ENCODE assay signal across 15 cellular contexts in genomic region chr6:36210157-36210556, GRCh38. TPM values are rescaled to one million over a fixed set of nuclear protein-coding genes. Genes with fewer than 3 reads are reported as not detected.
DNase-seq lines count a peak whose midpoint lies in the region; ATAC-seq and TF ChIP-seq lines count a peak whose summit lies in the region.
"Had no signal": no experiment of that assay in that cellular context is flagged by ENCODE, and none has a peak within 500 bp of the region (broad histone marks: within the 10 kb centered on the region; RNA-seq: fewer than 3 reads in every experiment).

No MANE protein-coding gene starts in this region.

- no peaks in the 10 kb centered on the region for H3K9me3 Mint-ChIP-seq in endodermal cell
- H3K9me3 Mint-ChIP-seq: CD4-positive, alpha-beta T cell; GM23338; IgD-negative memory B cell had no signal

- H3K4me1 ChIP-seq in colonic mucosa (peaks cover 18% of the 10 kb centered on the region), endodermal cell (ENCODE audit: control insufficient read depth, insufficient read depth, low read length) (no peaks in the 10 kb centered on the region), mucosa of rectum (ENCODE audit: control insufficient read depth in 2 of 2, insufficient read depth in 2 of 2, low read length in 2 of 2) (peaks cover 20 to 33% of the 10 kb centered on the region in 2 donors), transverse colon (peaks cover 0 to 55% (median 21%) of the 10 kb centered on the region in 4 donors)
- H3K4me1 ChIP-seq: Caco-2 had no signal

- H3K36me3 ChIP-seq in colonic mucosa (peaks cover 18% of the 10 kb centered on the region), endodermal cell (ENCODE audit: control insufficient read depth, insufficient read depth, low read length) (peaks cover 96% of the 10 kb centered on the region), mucosa of rectum (ENCODE audit: control insufficient read depth in 2 of 2, insufficient read depth in 2 of 2, low read length in 2 of 2) (peaks cover 67 to 80% of the 10 kb centered on the region in 2 donors), transverse colon (peaks cover 0 to 66% (median 20%) of the 10 kb centered on the region in 4 donors)

- no peak overlapping the region for H3K4me3 Mint-ChIP-seq in endodermal cell
- H3K4me3 Mint-ChIP-seq: CD4-positive, alpha-beta T cell; GM23338 had no signal

- intact Hi-C loops in colonic mucosa (cut with DNase I) (no loop called here), transverse colon (cut with DNase I; ENCODE audit: low total_unique reads) (no loop called here)

- H3K27me3 Mint-ChIP-seq in endodermal cell (ENCODE audit: insufficient read depth), result no peaks in the 10 kb centered on the region
- H3K27me3 Mint-ChIP-seq: CD4-positive, alpha-beta T cell; IgD-negative memory B cell had no signal

- peak overlapping the region; percentile 1 for H3K4me3 ChIP-seq in colonic mucosa
- H3K4me3 ChIP-seq in endodermal cell (ENCODE audit: low read length), result no peak overlapping the region
- peak overlapping the region; percentile 43 to 55 for H3K4me3 ChIP-seq in mucosa of rectum (ENCODE audit: low read length in 2 of 2)
- peak overlapping the region in 2 of 4 donors; percentile 16 to 26 for H3K4me3 ChIP-seq in transverse colon
- H3K4me3 ChIP-seq: GM23338 had no signal

- H3K9ac ChIP-seq in colonic mucosa (ENCODE audit: low read depth in 2 of 2, low read length in 2 of 2) (peak overlapping the region in 1 of 2 donors; percentile 72), endodermal cell (ENCODE audit: extremely low read depth, low read length, poor library complexity, severe bottlenecking) (no peak overlapping the region), mucosa of rectum (ENCODE audit: low read depth in 1 of 2, low read length in 2 of 2) (peak overlapping the region; percentile 42 to 69)

- peak; percentile 82 for DNase-seq in colonic mucosa
- DNase-seq in endodermal cell, result no peak
- DNase-seq in transverse colon, result peak; percentile 79
- DNase-seq in left lobe of liver (ENCODE audit: low spot score), result no peak
- no peak for DNase-seq in NAMALWA (ENCODE audit: low spot score)
- DNase-seq in SW 1271 (lab: John Stamatoyannopoulos, UW), result no peak
- DNase-seq: ACHN; Caco-2; CD4-positive, alpha-beta T cell; HCEC 1CT had no signal

- no peak for TF ChIP-seq CTCF in colonic mucosa (IDR thresholded peaks at IDR 0.05)
- no peak for TF ChIP-seq CTCF in endodermal cell (conservative IDR thresholded peaks at IDR 0.05)
- no peak for TF ChIP-seq CTCF in transverse colon (IDR thresholded peaks at IDR 0.05)

- H3K27ac Mint-ChIP-seq in endodermal cell, result peak overlapping the region; percentile 55
- H3K27ac Mint-ChIP-seq: CD4-positive, alpha-beta T cell; GM23338; IgD-negative memory B cell had no signal

- peaks cover 11% of the 10 kb centered on the region for H3K4me1 Mint-ChIP-seq in endodermal cell
- H3K4me1 Mint-ChIP-seq: GM23338 had no signal

- H3K27ac ChIP-seq in colonic mucosa (peak overlapping the region; percentile 67), endodermal cell (ENCODE audit: low read depth, low read length) (no peak overlapping the region), mucosa of rectum (ENCODE audit: low read depth in 2 of 2, low read length in 2 of 2) (peak overlapping the region; percentile 86 to 92), transverse colon (peak overlapping the region; percentile 74 to 87 (median 86))
- H3K27ac ChIP-seq: C4-2B had no signal

- peak; percentile 10 for TF ChIP-seq POLR2A in transverse colon (IDR thresholded peaks at IDR 0.05)

- no peaks in the 10 kb centered on the region for H3K9me3 ChIP-seq in colonic mucosa
- no peaks in the 10 kb centered on the region for H3K9me3 ChIP-seq in endodermal cell (ENCODE audit: control insufficient read depth, low read length)
- H3K9me3 ChIP-seq in mucosa of rectum (ENCODE audit: control insufficient read depth in 2 of 2, low read length in 2 of 2), result no peaks in the 10 kb centered on the region
- H3K9me3 ChIP-seq in transverse colon, result no peaks in the 10 kb centered on the region
- H3K9me3 ChIP-seq: Caco-2 had no signal

- in situ Hi-C loops in transverse colon (cut with MboI; ENCODE audit: low pct_ligation_motif_present in 1 of 4, low pct_unique_long_range_greater_than_20kb in 1 of 4, low sequenced_read_pairs in 3 of 4), result no loop called here

- H3K27me3 ChIP-seq in colonic mucosa (no peaks in the 10 kb centered on the region), endodermal cell (ENCODE audit: control insufficient read depth, insufficient read depth, low read length, poor library complexity, severe bottlenecking) (no peaks in the 10 kb centered on the region), mucosa of rectum (ENCODE audit: control insufficient read depth in 2 of 2, insufficient read depth in 2 of 2, low read length in 2 of 2) (no peaks in the 10 kb centered on the region), transverse colon (no peaks in the 10 kb centered on the region)

- TF ChIP-seq EP300 in transverse colon (IDR thresholded peaks at IDR 0.05; ENCODE audit: low read depth), result no peak

- 95 to 96% methylated on average over 13 to 14 of the region's 14 CpGs for WGBS in endodermal cell (ENCODE audit: insufficient coverage in 1 of 2, insufficient read length in 1 of 2), 2 experiments
- WGBS in transverse colon (ENCODE audit: low coverage in 1 of 2), 2 donors, result 60 to 65% methylated on average over 4 to 14 of the region's 14 CpGs

- no peak for ATAC-seq in left lobe of liver
- ATAC-seq: GM23338 had no signal

- peaks cover 90% of the 10 kb centered on the region for H3K36me3 Mint-ChIP-seq in endodermal cell (ENCODE audit: low read depth)

RNA-seq across cellular contexts. Expression of gene BRPF3, which starts 13.6 kb away (rescaled TPM):
- 10 to 100 TPM; 61.3 to 68.2 TPM for total RNA-seq in colonic mucosa
- 10 to 100 TPM; 30.4 to 46.8 TPM for total RNA-seq in endodermal cell
- polyA plus RNA-seq in endodermal cell (2013, experiment 1 of 2), result 31.8 TPM
- 29.9 TPM for polyA plus RNA-seq in endodermal cell (2013, experiment 2 of 2)
- 100 to 1,000 TPM in 2 of 4 donors, 10 to 100 TPM in 2; 74.8 to 209 (median 90.6) TPM for total RNA-seq in transverse colon
- 18.4 TPM for total RNA-seq in left lobe of liver

RNA-seq across cellular contexts. Expression of gene PNPLA1, which starts 59.7 kb away (rescaled TPM):
- under 1 TPM; 0.35 TPM for total RNA-seq in colonic mucosa
- total RNA-seq in endodermal cell, result not detected
- not detected for polyA plus RNA-seq in endodermal cell (2013, experiment 1 of 2)
- not detected for polyA plus RNA-seq in endodermal cell (2013, experiment 2 of 2)
- 1 to 10 TPM in 1 of 4 donors, under 1 TPM in 1, not detected in 2; 0.79 to 1.1 TPM for total RNA-seq in transverse colon
- not detected for total RNA-seq in left lobe of liver
- total RNA-seq: GM23338 had no signal
- polyA plus RNA-seq: BJ, GM23338 had no signal

Comparison
In these comparisons a context has a peak if more than half of its experiments do, and no peak if none do; other contexts are left out.
1. DNase-seq: peak in colonic mucosa (single experiment) and transverse colon (single experiment); none in endodermal cell (single experiment), left lobe of liver (single experiment), NAMALWA (single experiment) and SW 1271 (0 of 2).